8 cellular contexts compared by ENCODE assay signal in the genomic region with DNA sequence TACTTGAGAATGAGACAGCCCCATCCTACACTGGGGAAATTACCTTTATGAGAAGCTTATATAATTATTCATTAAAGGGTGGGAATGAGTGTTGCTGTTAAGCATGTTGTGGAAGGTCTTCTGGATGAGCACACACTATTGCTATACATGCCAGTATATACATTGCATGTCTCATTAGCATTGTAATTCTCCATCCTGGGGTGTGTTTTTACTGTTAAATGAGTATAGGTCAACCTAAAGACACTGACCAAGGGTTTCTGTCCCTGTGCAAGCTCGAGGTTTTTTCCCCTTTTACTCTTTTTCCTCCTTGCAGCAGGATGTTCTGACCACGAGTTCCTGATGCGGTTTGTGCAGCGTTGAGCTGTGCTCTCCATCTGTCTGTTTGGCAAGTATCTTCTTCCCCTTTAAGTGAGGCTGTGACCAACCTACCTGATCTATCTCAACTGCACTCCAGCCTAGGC. TPM values are rescaled to one million over a fixed set of nuclear protein-coding genes. Genes with fewer than 3 reads are reported as not detected.
A peak's percentile ranks its signal among the peaks of the same experiment; 100 is the strongest.
DNase-seq lines count a peak whose midpoint lies in the region; ATAC-seq lines count a peak whose summit lies in the region.

No MANE protein-coding gene starts in this region.

- no peak overlapping the region for H3K18ac ChIP-seq in mesenchymal stem cell (ENCODE audit: low read depth in 1 of 2, low read length in 2 of 2)

- no peaks in the 10 kb centered on the region for H3K79me1 ChIP-seq in mesenchymal stem cell (replicated peaks; ENCODE audit: low read length, poor library complexity, severe bottlenecking)

- DNase-seq in activated CD4-positive, alpha-beta T cell treated with anti-CD3 and anti-CD28 coated beads for 48 hours: peak; percentile 18
- no peak for DNase-seq in activated CD4-positive, alpha-beta T cell treated with anti-CD3 and anti-CD28 coated beads for 4 hours
- peak; percentile 94 for DNase-seq in SKM-1 treated with dmso at 0.1 percent for 144 hours (lab: John Stamatoyannopoulos, UW; ENCODE audit: unreplicated experiment)
- DNase-seq in GOT3 (lab: John Stamatoyannopoulos, UW): no peak
- no peak for DNase-seq in ureter (ENCODE audit: low spot score)
- no peak for DNase-seq in mesenchymal stem cell

- ATAC-seq in HG02970 (IDR thresholded peaks at IDR 0.05; ENCODE audit: low FRiP score, unreplicated experiment): peak; percentile 69
- ATAC-seq in stimulated activated memory B cell treated with anti-CD40 and anti-IgM and Interleukin-4, amounts not matched to agents 10 μg/mL and 1 μg/mL and 100 μg/mL, for 72 hours: peak; percentile 93

- H2AFZ ChIP-seq in mesenchymal stem cell (ENCODE audit: low read depth, low read length): no peak overlapping the region

- no peak overlapping the region for H3K4me2 ChIP-seq in mesenchymal stem cell (ENCODE audit: low read length, poor library complexity, severe bottlenecking)

- H4K91ac ChIP-seq in mesenchymal stem cell (ENCODE audit: low read length): no peak overlapping the region

- no peaks in the 10 kb centered on the region for H3K27me3 ChIP-seq in mesenchymal stem cell (ENCODE audit: control insufficient read depth in 1 of 2, insufficient read depth in 1 of 2, low read length in 2 of 2)

- H2AK5ac ChIP-seq in mesenchymal stem cell (ENCODE audit: low read length, severe bottlenecking): no peak overlapping the region

- no peak overlapping the region for H2BK5ac ChIP-seq in mesenchymal stem cell (ENCODE audit: low read depth, low read length, poor library complexity, severe bottlenecking)

- no peak overlapping the region for H2BK12ac ChIP-seq in mesenchymal stem cell (ENCODE audit: low read length in 2 of 2)

- H3K27ac Mint-ChIP-seq in stimulated activated memory B cell treated with anti-CD40 and anti-IgM and Interleukin-4, amounts not matched to agents 10 μg/mL and 1 μg/mL and 100 μg/mL, for 72 hours: peak overlapping the region; percentile 3

- no peaks in the 10 kb centered on the region for H3K9me3 ChIP-seq in mesenchymal stem cell (ENCODE audit: control insufficient read depth, low read length)

- peaks cover 5% of the 10 kb centered on the region for H3K36me3 Mint-ChIP-seq in stimulated activated memory B cell treated with anti-CD40 and anti-IgM and Interleukin-4, amounts not matched to agents 10 μg/mL and 1 μg/mL and 100 μg/mL, for 72 hours

- no peaks in the 10 kb centered on the region for H3K9me3 Mint-ChIP-seq in stimulated activated memory B cell treated with anti-CD40 and anti-IgM and Interleukin-4, amounts not matched to agents 10 μg/mL and 1 μg/mL and 100 μg/mL, for 72 hours

- H3K27ac ChIP-seq in mesenchymal stem cell (ENCODE audit: low read length, poor library complexity, severe bottlenecking): no peak overlapping the region

- H3K4me3 ChIP-seq in mesenchymal stem cell (ENCODE audit: insufficient read depth in 1 of 2, low read depth in 1 of 2, low read length in 2 of 2): no peak overlapping the region

- peaks cover 15% of the 10 kb centered on the region for H3K4me1 Mint-ChIP-seq in stimulated activated memory B cell treated with anti-CD40 and anti-IgM and Interleukin-4, amounts not matched to agents 10 μg/mL and 1 μg/mL and 100 μg/mL, for 72 hours

- peaks cover 2 to 14% of the 10 kb centered on the region in 2 experiments for H3K36me3 ChIP-seq in mesenchymal stem cell (ENCODE audit: control insufficient read depth in 1 of 2, insufficient read depth in 2 of 2, low read depth in 1 of 2, low read length in 2 of 2)

- H3K4ac ChIP-seq in mesenchymal stem cell (ENCODE audit: low read depth in 1 of 2, low read length in 2 of 2): no peak overlapping the region

- 87% methylated on average over 4 of the region's 4 CpGs for WGBS in mesenchymal stem cell

- no peak overlapping the region for H3K14ac ChIP-seq in mesenchymal stem cell (ENCODE audit: low read length in 2 of 2)

- H2BK15ac ChIP-seq in mesenchymal stem cell (ENCODE audit: low read depth, poor library complexity, severe bottlenecking): no peak overlapping the region

- no peak overlapping the region for H3K9ac ChIP-seq in mesenchymal stem cell (ENCODE audit: low read length)

- H3K4me3 Mint-ChIP-seq in stimulated activated memory B cell treated with anti-CD40 and anti-IgM and Interleukin-4, amounts not matched to agents 10 μg/mL and 1 μg/mL and 100 μg/mL, for 72 hours: peak overlapping the region; percentile 22

- no peak overlapping the region for H4K8ac ChIP-seq in mesenchymal stem cell (ENCODE audit: low read length)

- no peak overlapping the region for H3K23ac ChIP-seq in mesenchymal stem cell (ENCODE audit: low read length in 2 of 2)

- H2BK120ac ChIP-seq in mesenchymal stem cell (ENCODE audit: low read depth, low read length): no peak overlapping the region

- no peaks in the 10 kb centered on the region for H3K4me1 ChIP-seq in mesenchymal stem cell (ENCODE audit: control insufficient read depth, insufficient read depth, low read depth, low read length)

- H3K27me3 Mint-ChIP-seq in stimulated activated memory B cell treated with anti-CD40 and anti-IgM and Interleukin-4, amounts not matched to agents 10 μg/mL and 1 μg/mL and 100 μg/mL, for 72 hours: no peaks in the 10 kb centered on the region

RNA-seq across cellular contexts. Expression of a gene that starts 7.2 kb away (rescaled TPM):
- 109 TPM for total RNA-seq in ureter
- 22.1 TPM for polyA plus RNA-seq in mesenchymal stem cell (2013, experiment 1 of 2)
- 22.4 TPM for polyA plus RNA-seq in mesenchymal stem cell (2013, experiment 2 of 2)

RNA-seq across cellular contexts. Expression of a gene that starts 15.9 kb away (rescaled TPM):
- total RNA-seq in ureter: 8.7 TPM
- polyA plus RNA-seq in mesenchymal stem cell (2013, experiment 1 of 2): 11.7 TPM
- polyA plus RNA-seq in mesenchymal stem cell (2013, experiment 2 of 2): 12.3 TPM

RNA-seq across cellular contexts. Expression of a gene that starts 40.4 kb away (rescaled TPM):
- 0.60 TPM for total RNA-seq in ureter
- 0.44 TPM for polyA plus RNA-seq in mesenchymal stem cell (2013, experiment 1 of 2)
- polyA plus RNA-seq in mesenchymal stem cell (2013, experiment 2 of 2): 0.49 TPM

RNA-seq across cellular contexts. Expression of a gene that starts 42.3 kb away (rescaled TPM):
- 29.0 TPM for total RNA-seq in ureter
- 14.7 TPM for polyA plus RNA-seq in mesenchymal stem cell (2013, experiment 1 of 2)
- polyA plus RNA-seq in mesenchymal stem cell (2013, experiment 2 of 2): 14.4 TPM

RNA-seq across cellular contexts. Expression of a gene that starts 47.6 kb away (rescaled TPM):
- total RNA-seq in ureter: not detected
- polyA plus RNA-seq in mesenchymal stem cell (2013, experiment 1 of 2): not detected
- polyA plus RNA-seq in mesenchymal stem cell (2013, experiment 2 of 2): not detected

Comparison
In these comparisons a context has a peak if more than half of its experiments do, and no peak if none do; other contexts are left out.
1. DNase-seq: peak in activated CD4-positive, alpha-beta T cell treated with anti-CD3 and anti-CD28 coated beads for 48 hours (single experiment) and SKM-1 treated with dmso at 0.1 percent for 144 hours (single experiment); none in activated CD4-positive, alpha-beta T cell treated with anti-CD3 and anti-CD28 coated beads for 4 hours (0 of 2), GOT3 (single experiment), ureter (single experiment) and mesenchymal stem cell (single experiment).